ENCODE assay signal across 1 cellular context in genomic region chr4:52204921-52205320, GRCh38.
TF ChIP-seq lines count a peak whose summit lies in the region.

No MANE protein-coding gene starts in this region.

TF ChIP-seq in HepG2, 621 proteins besides CTCF, POLR2A, EP300 and RAD21 (continued from another document):
- TF ChIP-seq HIC2 (CRISPR knock-in tag; IDR thresholded peaks at IDR 0.05; ENCODE audit: low read depth) (no peak), HNF4A (CRISPR knock-in tag; IDR thresholded peaks at IDR 0.05) (peak; percentile 74), SOX5 (CRISPR knock-in tag; IDR thresholded peaks at IDR 0.05; ENCODE audit: borderline replicate concordance) (peak; percentile 22; the same call in 1 of the 2 replicates), HNRNPK (IDR thresholded peaks at IDR 0.05; ENCODE audit: low read depth, low read length, poor library complexity, severe bottlenecking) (no peak), FOXA3 (CRISPR knock-in tag; IDR thresholded peaks at IDR 0.05) (peak; percentile 84), ZNF317 (CRISPR knock-in tag; IDR thresholded peaks at IDR 0.05) (no peak), FOXK1 (CRISPR knock-in tag; IDR thresholded peaks at IDR 0.05; ENCODE audit: borderline replicate concordance, low read depth) (peak; percentile 70; the same call in 1 of the 2 replicates), PITX1 (CRISPR knock-in tag; IDR thresholded peaks at IDR 0.05) (no peak), ATF1 (CRISPR knock-in tag; IDR thresholded peaks at IDR 0.05) (no peak), PAXIP1 (CRISPR knock-in tag; conservative IDR thresholded peaks at IDR 0.05) (peak; percentile 51), GATAD2A (CRISPR knock-in tag; IDR thresholded peaks at IDR 0.05) (peak; percentile 30; the same call in 1 of the 2 replicates), ZNF629 (CRISPR knock-in tag; conservative IDR thresholded peaks at IDR 0.05) (no peak), U2AF2 (IDR thresholded peaks at IDR 0.05; ENCODE audit: low read depth, low read length) (no peak), ZNF800 (CRISPR knock-in tag; IDR thresholded peaks at IDR 0.05) (no peak)
